In the genomic region with DNA sequence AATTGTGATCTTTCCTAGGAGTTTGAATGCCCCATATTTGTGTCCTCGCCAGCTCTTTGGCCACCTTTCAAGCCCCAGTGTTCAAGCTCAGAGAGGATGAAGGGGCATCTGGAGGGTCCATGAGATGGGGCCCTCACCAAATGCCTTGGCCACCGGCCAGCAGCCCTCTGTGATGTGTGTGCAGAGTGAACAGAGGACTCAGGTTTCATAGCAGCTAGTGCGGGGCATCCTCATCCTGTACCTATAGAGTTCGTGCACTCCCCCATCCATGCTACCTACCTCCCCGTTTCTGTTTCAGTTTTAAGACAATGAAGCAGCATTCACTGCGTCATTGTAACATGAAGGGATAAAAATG, we compare ENCODE assay signal across 28 cellular contexts.
"Had no signal": no experiment of that assay in that cellular context is flagged by ENCODE, and none has a peak within 500 bp of the region (broad histone marks: within the 10 kb centered on the region; RNA-seq: fewer than 3 reads in every experiment).

No MANE protein-coding gene starts in this region.

- H3K4me3 ChIP-seq: esophagus muscularis mucosa, heart left ventricle, lower lobe of right lung, thoracic aorta, uterus had no signal

- H3K4me1 ChIP-seq: lower lobe of right lung, uterus had no signal

- H3K36me3 Mint-ChIP-seq: activated CD8-positive, alpha-beta memory T cell treated with anti-CD3 and anti-CD28 coated beads, Interleukin-2, amount 10 ng/mL, durations not matched to agents 7 days and 5 days; activated naive CD4-positive, alpha-beta T cell treated with anti-CD3 and anti-CD28 coated beads, Interleukin-2, amount 50 U/mL, for 24 hours; natural killer cell; type B pancreatic cell had no signal

- H3K27ac ChIP-seq: esophagus muscularis mucosa, foreskin keratinocyte, heart left ventricle, lower lobe of right lung, thoracic aorta, uterus had no signal

- DNase-seq: activated CD4-positive, alpha-beta T cell treated with anti-CD3 and anti-CD28 coated beads for 36 hours; activated CD4-positive, CD25-positive, alpha-beta regulatory T cell; activated CD8-positive, alpha-beta memory T cell treated with anti-CD3 and anti-CD28 coated beads, Interleukin-2, amount 10 ng/mL, durations not matched to agents 7 days and 5 days; activated CD8-positive, alpha-beta T cell treated with anti-CD3 and anti-CD28 coated beads, Interleukin-2, amount 10 ng/mL, durations not matched to agents 7 days and 5 days; activated naive CD8-positive, alpha-beta T cell treated with anti-CD3 and anti-CD28 coated beads, Interleukin-2, amount 50 U/mL, for 24 hours; activated T-cell treated with anti-CD3 and anti-CD28 coated beads, Interleukin-2, amount 50 U/mL, for 48 hours; amygdala; dermis blood vessel endothelial cell; effector CD4-positive, alpha-beta T cell; foreskin keratinocyte; heart left ventricle; lower lobe of right lung; mesenchymal stem cell; natural killer cell; stimulated activated CD4-positive, alpha-beta T cell treated with anti-CD3 and anti-CD28 coated beads, Interleukin-12 subunit alpha, Interleukin-12 subunit beta, amount 100 ng/mL, for 4 hours; stimulated activated CD4-positive, alpha-beta T cell treated with anti-CD3 and anti-CD28 coated beads, Interleukin-4, amount 100 ng/mL, for 1 hour; uterus had no signal

- H3K27me3 Mint-ChIP-seq: activated CD4-positive, alpha-beta T cell treated with anti-CD3 and anti-CD28 coated beads for 36 hours; activated CD8-positive, alpha-beta memory T cell treated with anti-CD3 and anti-CD28 coated beads, Interleukin-2, amount 10 ng/mL, durations not matched to agents 7 days and 5 days; activated naive CD4-positive, alpha-beta T cell treated with anti-CD3 and anti-CD28 coated beads, Interleukin-2, amount 50 U/mL, for 24 hours; activated naive CD8-positive, alpha-beta T cell treated with anti-CD3 and anti-CD28 coated beads, Interleukin-2, amount 50 U/mL, for 24 hours; stimulated activated naive CD8-positive, alpha-beta T cell treated with anti-CD3 and anti-CD28 coated beads, Interleukin-15, Interleukin-2, amounts not matched to agents 100 ng/mL and 50 ng/mL, for 24 hours; type B pancreatic cell had no signal

- FAIRE-seq: bronchial epithelial cell, colon had no signal

- H3K36me3 ChIP-seq: thoracic aorta, uterus had no signal

- H3K27ac Mint-ChIP-seq: activated CD4-positive, alpha-beta T cell treated with anti-CD3 and anti-CD28 coated beads for 36 hours; activated CD8-positive, alpha-beta memory T cell treated with anti-CD3 and anti-CD28 coated beads, Interleukin-2, amount 10 ng/mL, durations not matched to agents 7 days and 5 days; activated CD8-positive, alpha-beta T cell treated with anti-CD3 and anti-CD28 coated beads, Interleukin-2, amount 10 ng/mL, durations not matched to agents 7 days and 5 days; activated naive CD4-positive, alpha-beta T cell treated with anti-CD3 and anti-CD28 coated beads, Interleukin-2, amount 50 U/mL, for 24 hours; activated naive CD8-positive, alpha-beta T cell treated with anti-CD3 and anti-CD28 coated beads, Interleukin-2, amount 50 U/mL, for 24 hours; activated T-helper 2 cell treated with anti-CD3 and anti-CD28 coated beads, Interferon-gamma antibody, Interleukin-2, Interleukin-4, amounts not matched to agents 10 μg/mL and 5 μg/mL and 100 μg/mL, durations not matched to agents 14 hours and 24 hours and 36 hours; natural killer cell; stimulated activated naive CD8-positive, alpha-beta T cell treated with anti-CD3 and anti-CD28 coated beads, Interleukin-15, Interleukin-2, amounts not matched to agents 100 ng/mL and 50 ng/mL, for 24 hours; T-helper 2 cell treated with Interferon-gamma antibody and Interleukin-4, amounts not matched to agents 5 μg/mL and 100 μg/mL, for 36 hours; type B pancreatic cell had no signal

- H3K9me3 Mint-ChIP-seq: activated naive CD4-positive, alpha-beta T cell treated with anti-CD3 and anti-CD28 coated beads, Interleukin-2, amount 50 U/mL, for 24 hours; activated naive CD8-positive, alpha-beta T cell treated with anti-CD3 and anti-CD28 coated beads, Interleukin-2, amount 50 U/mL, for 24 hours; activated T-helper 2 cell treated with anti-CD3 and anti-CD28 coated beads, Interferon-gamma antibody, Interleukin-2, Interleukin-4, amounts not matched to agents 10 μg/mL and 5 μg/mL and 100 μg/mL, durations not matched to agents 14 hours and 24 hours and 36 hours; natural killer cell; stimulated activated naive CD8-positive, alpha-beta T cell treated with anti-CD3 and anti-CD28 coated beads, Interleukin-15, Interleukin-2, amounts not matched to agents 100 ng/mL and 50 ng/mL, for 24 hours; T-helper 2 cell treated with Interferon-gamma antibody and Interleukin-4, amounts not matched to agents 5 μg/mL and 100 μg/mL, for 36 hours; type B pancreatic cell had no signal

- H3K27me3 ChIP-seq: esophagus muscularis mucosa, foreskin keratinocyte, heart left ventricle, uterus had no signal

- ATAC-seq: activated CD4-positive, alpha-beta T cell treated with anti-CD3 and anti-CD28 coated beads for 36 hours; activated CD8-positive, alpha-beta memory T cell treated with anti-CD3 and anti-CD28 coated beads, Interleukin-2, amount 10 ng/mL, durations not matched to agents 7 days and 5 days; activated CD8-positive, alpha-beta T cell treated with anti-CD3 and anti-CD28 coated beads, Interleukin-2, amount 10 ng/mL, durations not matched to agents 7 days and 5 days; activated naive CD8-positive, alpha-beta T cell treated with anti-CD3 and anti-CD28 coated beads, Interleukin-2, amount 50 U/mL, for 24 hours; foreskin keratinocyte; heart left ventricle; left lobe of liver; lower lobe of right lung; natural killer cell; right cardiac atrium had no signal

- H3K4me3 Mint-ChIP-seq: activated CD4-positive, alpha-beta T cell treated with anti-CD3 and anti-CD28 coated beads for 36 hours; activated CD8-positive, alpha-beta memory T cell treated with anti-CD3 and anti-CD28 coated beads, Interleukin-2, amount 10 ng/mL, durations not matched to agents 7 days and 5 days; activated CD8-positive, alpha-beta T cell treated with anti-CD3 and anti-CD28 coated beads, Interleukin-2, amount 10 ng/mL, durations not matched to agents 7 days and 5 days; activated naive CD4-positive, alpha-beta T cell treated with anti-CD3 and anti-CD28 coated beads, Interleukin-2, amount 50 U/mL, for 24 hours; activated naive CD8-positive, alpha-beta T cell treated with anti-CD3 and anti-CD28 coated beads, Interleukin-2, amount 50 U/mL, for 24 hours; natural killer cell; stimulated activated naive CD8-positive, alpha-beta T cell treated with anti-CD3 and anti-CD28 coated beads, Interleukin-15, Interleukin-2, amounts not matched to agents 100 ng/mL and 50 ng/mL, for 24 hours; T-helper 2 cell treated with Interferon-gamma antibody and Interleukin-4, amounts not matched to agents 5 μg/mL and 100 μg/mL, for 36 hours; type B pancreatic cell had no signal

- H3K9me3 ChIP-seq: esophagus muscularis mucosa, heart left ventricle, lower lobe of right lung, thoracic aorta, uterus had no signal
